In genomic region chr3:123876858-123877257, GRCh38 we compare ENCODE assay signal across 17 cellular contexts. TPM values are rescaled to one million over a fixed set of nuclear protein-coding genes. Genes with fewer than 3 reads are reported as not detected.
DNase-seq lines count a peak whose midpoint lies in the region; ATAC-seq, FAIRE-seq and TF ChIP-seq lines count a peak whose summit lies in the region.
"Had no signal": no experiment of that assay in that cellular context is flagged by ENCODE, and none has a peak within 500 bp of the region (broad histone marks: within the 10 kb centered on the region; RNA-seq: fewer than 3 reads in every experiment).

No MANE protein-coding gene starts in this region.

- no peak overlapping the region for H3K27ac ChIP-seq in hepatocyte
- H3K27ac ChIP-seq: heart left ventricle, ovary, SK-N-MC had no signal

- no peaks in the 10 kb centered on the region for H3K4me1 ChIP-seq in hepatocyte (ENCODE audit: insufficient read depth)
- H3K4me1 ChIP-seq: heart left ventricle had no signal

- no peaks in the 10 kb centered on the region for H3K79me2 ChIP-seq in hepatocyte

- H4K20me1 ChIP-seq in hepatocyte (ENCODE audit: insufficient read depth, poor library complexity, severe bottlenecking): no peaks in the 10 kb centered on the region

- peak; percentile 7 for TF ChIP-seq CTCF in AG09319 (IDR thresholded peaks at IDR 0.05; ENCODE audit: low read depth, low read length)
- peak; percentile 20; the same call in 1 of the 2 replicates for TF ChIP-seq CTCF in GM12874 (IDR thresholded peaks at IDR 0.05; ENCODE audit: insufficient read depth, low read depth, low read length)
- peak; percentile 15 for TF ChIP-seq CTCF in hepatocyte (IDR thresholded peaks at IDR 0.05; ENCODE audit: poor library complexity)

- no peak overlapping the region for H3K4me2 ChIP-seq in hepatocyte

- H3K9me3 ChIP-seq in hepatocyte (ENCODE audit: low read depth): no peaks in the 10 kb centered on the region
- H3K9me3 ChIP-seq: heart left ventricle, ovary had no signal

- no peak overlapping the region for H3K4me3 ChIP-seq in hepatocyte
- H3K4me3 ChIP-seq: heart left ventricle, ovary, SK-N-MC had no signal

- H3K36me3 ChIP-seq in hepatocyte (replicated peaks; ENCODE audit: insufficient read depth, low read depth): no peaks in the 10 kb centered on the region
- H3K36me3 ChIP-seq: heart left ventricle, ovary had no signal

- H3K27me3 ChIP-seq in hepatocyte: no peaks in the 10 kb centered on the region
- H3K27me3 ChIP-seq: heart left ventricle, ovary had no signal

- FAIRE-seq in RCC 7860 (lab: Jason Lieb, UNC): peak; percentile 17
- no peak for FAIRE-seq in H54 (lab: Jason Lieb, UNC)
- FAIRE-seq: GM18507 had no signal

- ATAC-seq in GM21529 (IDR thresholded peaks at IDR 0.05; ENCODE audit: unreplicated experiment): no peak
- ATAC-seq: heart left ventricle; stimulated activated naive B cell treated with anti-CD40 and anti-IgM and Interleukin-4, amounts not matched to agents 10 μg/mL and 1 μg/mL and 100 μg/mL, for 72 hours had no signal

- no peak overlapping the region for H2AFZ ChIP-seq in hepatocyte

- TF ChIP-seq POLR2A in H54 (IDR thresholded peaks at IDR 0.05; ENCODE audit: low read depth, low read length): no peak

- no peaks in the 10 kb centered on the region for H3K9me2 ChIP-seq in hepatocyte (replicated peaks; ENCODE audit: insufficient read depth)

- DNase-seq in AG09319 (ENCODE audit: extremely low read depth, low read depth): no peak
- no peak for DNase-seq in RCC 7860 (ENCODE audit: low spot score)
- no peak for DNase-seq in hepatocyte (ENCODE audit: low spot score)
- DNase-seq in H54 (ENCODE audit: insufficient read length, low spot score): no peak
- no peak for DNase-seq in cortex of kidney (lab: John Stamatoyannopoulos, UW)
- no peak for DNase-seq in NOMO-1 treated with dmso at 0.1 percent for 144 hours (lab: John Stamatoyannopoulos, UW; ENCODE audit: unreplicated experiment)
- DNase-seq: activated T-cell treated with anti-CD3 and anti-CD28 coated beads, Interleukin-2, amount 50 U/mL, for 1 hour; effector memory CD4-positive, alpha-beta T cell; heart left ventricle; NCI-H226; ovary; stimulated activated CD4-positive, alpha-beta T cell treated with anti-CD3 and anti-CD28 coated beads, Interleukin-1b, Interleukin-23, amount 100 ng/mL, for 48 hours; stimulated activated naive B cell treated with anti-CD40 and anti-IgM and Interleukin-4, amounts not matched to agents 10 μg/mL and 1 μg/mL and 100 μg/mL, for 72 hours had no signal

RNA-seq across cellular contexts. Expression of gene MYLK, which starts 7.3 kb away (rescaled TPM):
- total RNA-seq in hepatocyte: 17.7 and 27.1 TPM in 2 replicates
- 13.1 and 17.1 TPM in 2 replicates for polyA plus RNA-seq in hepatocyte
